ENCODE assay signal across 8 cellular contexts in genomic region chr5:163489055-163489744, GRCh38. TPM values are rescaled to one million over a fixed set of nuclear protein-coding genes. Genes with fewer than 3 reads are reported as not detected.
A peak's percentile ranks its signal among the peaks of the same experiment; 100 is the strongest.
DNase-seq lines count a peak whose midpoint lies in the region; ATAC-seq and TF ChIP-seq lines count a peak whose summit lies in the region.

No MANE protein-coding gene starts in this region.

- no peaks in the 10 kb centered on the region for H3K27me3 Mint-ChIP-seq in endothelial cell (ENCODE audit: unreplicated experiment)

- peaks cover 5% of the 10 kb centered on the region for H3K36me3 Mint-ChIP-seq in endothelial cell (ENCODE audit: low read depth, unreplicated experiment)

- H3K4me1 Mint-ChIP-seq in endothelial cell (ENCODE audit: unreplicated experiment), result no peaks in the 10 kb centered on the region

- DNase-seq in activated effector memory CD4-positive, alpha-beta T cell treated with anti-CD3 and anti-CD28 coated beads, Interleukin-2, amount 50 U/mL, for 16 hours, result peak; percentile 68
- DNase-seq in activated effector memory CD4-positive, alpha-beta T cell treated with Interleukin-2 at 50 U/mL for 16 hours, result no peak
- peak; percentile 29 for DNase-seq in NCI-H460 (ENCODE audit: extremely low read depth, low read depth)
- peak; percentile 24 for DNase-seq in endothelial cell (ENCODE audit: low spot score)
- peak; percentile 44 for DNase-seq in renal cortical epithelial cell (ENCODE audit: low read depth)
- no peak for DNase-seq in inferior parietal cortex (ENCODE audit: extremely low spot score)
- DNase-seq in NCI-H146 treated with DMSO at 0.1 percent for 48 hours (lab: John Stamatoyannopoulos, UW; ENCODE audit: unreplicated experiment), result no peak

- H3K4me3 Mint-ChIP-seq in endothelial cell (ENCODE audit: unreplicated experiment), result no peak overlapping the region

- no peak for ATAC-seq in HG03095 (IDR thresholded peaks at IDR 0.05; ENCODE audit: unreplicated experiment)

- H3K9me3 Mint-ChIP-seq in endothelial cell (ENCODE audit: unreplicated experiment), result no peaks in the 10 kb centered on the region

- no peak for TF ChIP-seq CTCF in endothelial cell (IDR thresholded peaks at IDR 0.05; ENCODE audit: unreplicated experiment)

- H3K27ac Mint-ChIP-seq in endothelial cell (ENCODE audit: unreplicated experiment), result no peak overlapping the region

RNA-seq across cellular contexts. Expression of gene MAT2B, which starts 16.2 kb away (rescaled TPM):
- 61.8 and 65.3 TPM in 2 replicates for total RNA-seq in NCI-H460 (2014; rRNA removed; shearing (Covaris generic))
- 40.7 and 64.1 TPM in 2 replicates for polyA plus RNA-seq in NCI-H460 (2014; cell fraction: nucleus; rRNA removed)
- total RNA-seq in endothelial cell (ENCODE audit: unreplicated experiment) (25.2 TPM), renal cortical epithelial cell (67.0 and 80.6 TPM in 2 replicates)

RNA-seq across cellular contexts. Expression of gene HMMR, which starts 28.8 kb away (rescaled TPM):
- total RNA-seq in NCI-H460 (2014; rRNA removed; shearing (Covaris generic)), result 75.7 and 78.2 TPM in 2 replicates
- 59.9 and 76.1 TPM in 2 replicates for polyA plus RNA-seq in NCI-H460 (2014; cell fraction: nucleus; rRNA removed)
- total RNA-seq in endothelial cell (ENCODE audit: unreplicated experiment) (8.6 TPM), renal cortical epithelial cell (1.4 and 18.9 TPM in 2 replicates)

RNA-seq across cellular contexts. Expression of gene NUDCD2, which starts 29.3 kb away (rescaled TPM):
- total RNA-seq in NCI-H460 (2014; rRNA removed; shearing (Covaris generic)), result 23.4 and 31.0 TPM in 2 replicates
- polyA plus RNA-seq in NCI-H460 (2014; cell fraction: nucleus; rRNA removed), result 40.2 and 43.3 TPM in 2 replicates
- total RNA-seq in endothelial cell (ENCODE audit: unreplicated experiment) (19.2 TPM), renal cortical epithelial cell (3.8 and 5.3 TPM in 2 replicates)

RNA-seq across cellular contexts. Expression of gene CCNG1, which starts 51.8 kb away (rescaled TPM):
- total RNA-seq in NCI-H460 (2014; rRNA removed; shearing (Covaris generic)), result 281 and 296 TPM in 2 replicates
- 92.0 and 126 TPM in 2 replicates for polyA plus RNA-seq in NCI-H460 (2014; cell fraction: nucleus; rRNA removed)
- total RNA-seq in endothelial cell (ENCODE audit: unreplicated experiment), result 360 TPM
- total RNA-seq in renal cortical epithelial cell, result 450 and 517 TPM in 2 replicates

Comparison
In these comparisons a context has a peak if more than half of its experiments do, and no peak if none do; other contexts are left out.
1. DNase-seq: peak in activated effector memory CD4-positive, alpha-beta T cell treated with anti-CD3 and anti-CD28 coated beads, Interleukin-2, amount 50 U/mL, for 16 hours (single experiment), NCI-H460 (single experiment), endothelial cell (single experiment) and renal cortical epithelial cell (single experiment); none in activated effector memory CD4-positive, alpha-beta T cell treated with Interleukin-2 at 50 U/mL for 16 hours (single experiment), inferior parietal cortex (single experiment) and NCI-H146 treated with DMSO at 0.1 percent for 48 hours (single experiment).